ENCODE assay signal across 1 cellular context in the genomic region with DNA sequence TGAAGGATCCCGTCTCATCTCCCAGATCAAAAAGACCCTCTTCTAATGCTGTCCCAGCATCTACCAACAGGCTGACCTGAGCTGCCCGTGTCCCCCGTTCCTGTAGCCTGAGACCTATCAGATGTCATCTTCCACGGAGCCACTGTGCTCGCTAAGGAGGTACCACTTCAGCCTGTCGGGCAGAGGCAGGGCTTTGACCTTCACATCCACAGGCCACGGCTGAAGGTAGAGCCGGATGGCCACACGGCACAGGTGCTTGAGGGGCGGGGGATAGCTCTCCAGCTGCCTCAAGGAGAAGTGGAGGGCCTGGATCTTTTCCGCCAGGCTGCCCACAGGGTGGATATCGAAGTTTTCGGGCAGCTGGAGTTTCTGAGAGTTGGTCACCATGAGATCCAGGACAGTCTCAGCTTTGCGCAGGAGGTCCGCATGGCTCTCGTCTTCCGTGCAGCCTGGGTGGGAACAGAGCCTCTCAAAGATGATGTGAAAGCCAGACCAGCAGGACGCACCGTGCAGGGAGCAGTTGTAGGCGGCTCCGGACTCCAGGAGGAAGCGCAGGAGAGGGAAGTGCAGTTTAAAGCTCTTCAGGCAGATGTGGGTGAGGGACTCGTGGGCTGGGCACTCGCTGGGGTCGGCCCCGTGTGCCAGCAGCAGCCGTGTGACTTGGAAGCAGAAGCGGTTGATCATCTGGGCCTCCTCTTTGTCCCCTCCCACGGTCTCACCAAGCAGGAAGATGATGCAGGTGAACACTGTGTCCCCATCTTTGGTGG.
TF ChIP-seq lines count a peak whose summit lies in the region.

No MANE protein-coding gene starts in this region.

TF ChIP-seq in HCT116, 20 proteins besides CTCF, POLR2A, EP300 and RAD21:
- TF ChIP-seq ELF1 (IDR thresholded peaks at IDR 0.05; ENCODE audit: borderline replicate concordance, low read depth), result no peak
- TF ChIP-seq SIN3A (IDR thresholded peaks at IDR 0.05; ENCODE audit: low read depth), result no peak
- TF ChIP-seq, protein P1, sequence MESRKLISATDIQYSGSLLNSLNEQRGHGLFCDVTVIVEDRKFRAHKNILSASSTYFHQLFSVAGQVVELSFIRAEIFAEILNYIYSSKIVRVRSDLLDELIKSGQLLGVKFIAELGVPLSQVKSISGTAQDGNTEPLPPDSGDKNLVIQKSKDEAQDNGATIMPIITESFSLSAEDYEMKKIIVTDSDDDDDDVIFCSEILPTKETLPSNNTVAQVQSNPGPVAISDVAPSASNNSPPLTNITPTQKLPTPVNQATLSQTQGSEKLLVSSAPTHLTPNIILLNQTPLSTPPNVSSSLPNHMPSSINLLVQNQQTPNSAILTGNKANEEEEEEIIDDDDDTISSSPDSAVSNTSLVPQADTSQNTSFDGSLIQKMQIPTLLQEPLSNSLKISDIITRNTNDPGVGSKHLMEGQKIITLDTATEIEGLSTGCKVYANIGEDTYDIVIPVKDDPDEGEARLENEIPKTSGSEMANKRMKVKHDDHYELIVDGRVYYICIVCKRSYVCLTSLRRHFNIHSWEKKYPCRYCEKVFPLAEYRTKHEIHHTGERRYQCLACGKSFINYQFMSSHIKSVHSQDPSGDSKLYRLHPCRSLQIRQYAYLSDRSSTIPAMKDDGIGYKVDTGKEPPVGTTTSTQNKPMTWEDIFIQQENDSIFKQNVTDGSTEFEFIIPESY (IDR thresholded peaks at IDR 0.05; ENCODE audit: extremely low read depth, insufficient replicate concordance, low read length), result no peak
- no peak for TF ChIP-seq POLR2AphosphoS5 (IDR thresholded peaks at IDR 0.05; ENCODE audit: low read depth, low read length)
- no peak for TF ChIP-seq ZNF274 (IDR thresholded peaks at IDR 0.05; ENCODE audit: low read depth, low read length)
- TF ChIP-seq, protein P2, sequence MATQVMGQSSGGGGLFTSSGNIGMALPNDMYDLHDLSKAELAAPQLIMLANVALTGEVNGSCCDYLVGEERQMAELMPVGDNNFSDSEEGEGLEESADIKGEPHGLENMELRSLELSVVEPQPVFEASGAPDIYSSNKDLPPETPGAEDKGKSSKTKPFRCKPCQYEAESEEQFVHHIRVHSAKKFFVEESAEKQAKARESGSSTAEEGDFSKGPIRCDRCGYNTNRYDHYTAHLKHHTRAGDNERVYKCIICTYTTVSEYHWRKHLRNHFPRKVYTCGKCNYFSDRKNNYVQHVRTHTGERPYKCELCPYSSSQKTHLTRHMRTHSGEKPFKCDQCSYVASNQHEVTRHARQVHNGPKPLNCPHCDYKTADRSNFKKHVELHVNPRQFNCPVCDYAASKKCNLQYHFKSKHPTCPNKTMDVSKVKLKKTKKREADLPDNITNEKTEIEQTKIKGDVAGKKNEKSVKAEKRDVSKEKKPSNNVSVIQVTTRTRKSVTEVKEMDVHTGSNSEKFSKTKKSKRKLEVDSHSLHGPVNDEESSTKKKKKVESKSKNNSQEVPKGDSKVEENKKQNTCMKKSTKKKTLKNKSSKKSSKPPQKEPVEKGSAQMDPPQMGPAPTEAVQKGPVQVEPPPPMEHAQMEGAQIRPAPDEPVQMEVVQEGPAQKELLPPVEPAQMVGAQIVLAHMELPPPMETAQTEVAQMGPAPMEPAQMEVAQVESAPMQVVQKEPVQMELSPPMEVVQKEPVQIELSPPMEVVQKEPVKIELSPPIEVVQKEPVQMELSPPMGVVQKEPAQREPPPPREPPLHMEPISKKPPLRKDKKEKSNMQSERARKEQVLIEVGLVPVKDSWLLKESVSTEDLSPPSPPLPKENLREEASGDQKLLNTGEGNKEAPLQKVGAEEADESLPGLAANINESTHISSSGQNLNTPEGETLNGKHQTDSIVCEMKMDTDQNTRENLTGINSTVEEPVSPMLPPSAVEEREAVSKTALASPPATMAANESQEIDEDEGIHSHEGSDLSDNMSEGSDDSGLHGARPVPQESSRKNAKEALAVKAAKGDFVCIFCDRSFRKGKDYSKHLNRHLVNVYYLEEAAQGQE (IDR thresholded peaks at IDR 0.05; ENCODE audit: low read depth), result no peak
- no peak for TF ChIP-seq SRF (IDR thresholded peaks at IDR 0.05; ENCODE audit: low read depth)
- no peak for TF ChIP-seq SP1 (IDR thresholded peaks at IDR 0.05; ENCODE audit: low read depth)
- TF ChIP-seq, protein P3, sequence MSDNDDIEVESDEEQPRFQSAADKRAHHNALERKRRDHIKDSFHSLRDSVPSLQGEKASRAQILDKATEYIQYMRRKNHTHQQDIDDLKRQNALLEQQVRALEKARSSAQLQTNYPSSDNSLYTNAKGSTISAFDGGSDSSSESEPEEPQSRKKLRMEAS (IDR thresholded peaks at IDR 0.05), result no peak
- TF ChIP-seq YY1 (IDR thresholded peaks at IDR 0.05; ENCODE audit: extremely low read depth, insufficient replicate concordance, low read depth, low read length), result no peak
- no peak for TF ChIP-seq EZH2phosphoT487 (IDR thresholded peaks at IDR 0.05; ENCODE audit: borderline replicate concordance)
- TF ChIP-seq EZH2 (IDR thresholded peaks at IDR 0.05), result no peak
- TF ChIP-seq FOSL1 (IDR thresholded peaks at IDR 0.05; ENCODE audit: low read depth), result no peak
- no peak for TF ChIP-seq CEBPB (IDR thresholded peaks at IDR 0.05; ENCODE audit: low read depth)
